Comparison of ENCODE assay signal across 8 cellular contexts in genomic region chr1:41661428-41662060, GRCh38.
DNase-seq lines count a peak whose midpoint lies in the region; ATAC-seq and TF ChIP-seq lines count a peak whose summit lies in the region.

No MANE protein-coding gene starts in this region.

- no peaks in the 10 kb centered on the region for H3K27me3 ChIP-seq in esophagus muscularis mucosa
- H3K27me3 ChIP-seq in osteoblast (ENCODE audit: insufficient read depth, low read length): no peaks in the 10 kb centered on the region

- H3K79me2 ChIP-seq in osteoblast (ENCODE audit: insufficient read depth, low read length): peaks cover 46% of the 10 kb centered on the region

- WGBS in esophagus muscularis mucosa: 5% methylated on average over 29 of the region's 44 CpGs

- H3K4me1 ChIP-seq in esophagus muscularis mucosa: peaks cover 9 to 38% (median 32%) of the 10 kb centered on the region in 4 donors
- H3K4me1 ChIP-seq in osteoblast (ENCODE audit: insufficient read depth, low read length): peaks cover 22% of the 10 kb centered on the region

- TF ChIP-seq CTCF in esophagus muscularis mucosa (IDR thresholded peaks at IDR 0.05) (no peak), osteoblast (IDR thresholded peaks at IDR 0.05; ENCODE audit: extremely low read depth, low read depth, low read length) (no peak)

- no peak for TF ChIP-seq POLR2A in esophagus muscularis mucosa (IDR thresholded peaks at IDR 0.05; ENCODE audit: low read depth)

- H3K4me2 ChIP-seq in osteoblast (ENCODE audit: insufficient read depth, low read length): peak overlapping the region; percentile 94

- H3K9me3 ChIP-seq in esophagus muscularis mucosa (no peaks in the 10 kb centered on the region), osteoblast (ENCODE audit: low read depth, low read length) (no peaks in the 10 kb centered on the region)

- H3K4me3 ChIP-seq in esophagus muscularis mucosa: peak overlapping the region; percentile 64 to 83 (median 76)
- peak overlapping the region; percentile 79 for H3K4me3 ChIP-seq in osteoblast (ENCODE audit: insufficient read depth, low read length)

- H3K36me3 ChIP-seq in esophagus muscularis mucosa (no peaks in the 10 kb centered on the region), osteoblast (ENCODE audit: insufficient read depth, low read length) (no peaks in the 10 kb centered on the region)

- no peak for TF ChIP-seq EP300 in esophagus muscularis mucosa (IDR thresholded peaks at IDR 0.05)

- peak overlapping the region; percentile 71 for H2AFZ ChIP-seq in osteoblast (ENCODE audit: low read length)

- H4K20me1 ChIP-seq in osteoblast (ENCODE audit: insufficient read depth, low read length): peaks cover 2% of the 10 kb centered on the region

- DNase-seq in activated CD4-positive, alpha-beta T cell treated with anti-CD3 and anti-CD28 coated beads for 4 hours: peak; percentile 27 to 39
- no peak for DNase-seq in activated CD4-positive, alpha-beta T cell treated with anti-CD3 and anti-CD28 coated beads for 1 hour
- DNase-seq in UCSD-AML1 (lab: John Stamatoyannopoulos, UW; ENCODE audit: unreplicated experiment): peak; percentile 43
- no peak for DNase-seq in esophagus muscularis mucosa (ENCODE audit: extremely low spot score)
- DNase-seq in osteoblast (ENCODE audit: insufficient read length, low spot score, missing footprints): no peak
- no peak for DNase-seq in SIG-M5 (lab: John Stamatoyannopoulos, UW)

- intact Hi-C loops in esophagus muscularis mucosa (cut with DNase I): no loop called here

- ATAC-seq in HG03045 (IDR thresholded peaks at IDR 0.05; ENCODE audit: unreplicated experiment): peak; percentile 17
- no peak for ATAC-seq in GM18861 (IDR thresholded peaks at IDR 0.05; ENCODE audit: unreplicated experiment)

- peak overlapping the region in 3 of 4 donors; percentile 40 to 65 (median 56) for H3K27ac ChIP-seq in esophagus muscularis mucosa (replicated peaks in 1 of 4)
- H3K27ac ChIP-seq in osteoblast (ENCODE audit: low read depth, low read length): peak overlapping the region; percentile 27

Comparison
In these comparisons a context has a peak if more than half of its experiments do, and no peak if none do; other contexts are left out.
1. DNase-seq: peak in activated CD4-positive, alpha-beta T cell treated with anti-CD3 and anti-CD28 coated beads for 4 hours (2 of 2) and UCSD-AML1 (single experiment); none in activated CD4-positive, alpha-beta T cell treated with anti-CD3 and anti-CD28 coated beads for 1 hour (single experiment), esophagus muscularis mucosa (single experiment), osteoblast (single experiment) and SIG-M5 (single experiment).